In genomic region chr5:78983601-78984000, GRCh38 we compare ENCODE assay signal across 8 cellular contexts. TPM values are rescaled to one million over a fixed set of nuclear protein-coding genes. Genes with fewer than 3 reads are reported as not detected.
DNase-seq lines count a peak whose midpoint lies in the region; ATAC-seq and TF ChIP-seq lines count a peak whose summit lies in the region.

No MANE protein-coding gene starts in this region.

- no peaks in the 10 kb centered on the region for H3K27me3 ChIP-seq in cardiac muscle cell
- no peaks in the 10 kb centered on the region for H3K27me3 ChIP-seq in right lobe of liver

- H3K27me3 Mint-ChIP-seq in activated naive CD8-positive, alpha-beta T cell treated with anti-CD3 and anti-CD28 coated beads, Interleukin-2, amount 50 U/mL, for 24 hours = no peaks in the 10 kb centered on the region
- H3K27me3 Mint-ChIP-seq in type B pancreatic cell = peaks cover 4% of the 10 kb centered on the region

- H3K4me3 ChIP-seq in cardiac muscle cell (peak overlapping the region; percentile 84), right lobe of liver (peak overlapping the region; percentile 79 to 85 (median 82))

- 69% methylated on average over 5 of the region's 5 CpGs for WGBS in right lobe of liver (ENCODE audit: insufficient coverage, low coverage, low lambda C conversion rate, missing lambda C conversion rate)

- H3K4me1 ChIP-seq in cardiac muscle cell (ENCODE audit: low read depth) (peaks cover 11% of the 10 kb centered on the region), right lobe of liver (peaks cover 0 to 23% (median 10%) of the 10 kb centered on the region in 4 donors)

- H3K4me1 Mint-ChIP-seq in activated naive CD8-positive, alpha-beta T cell treated with anti-CD3 and anti-CD28 coated beads, Interleukin-2, amount 50 U/mL, for 24 hours = peaks cover 69% of the 10 kb centered on the region
- H3K4me1 Mint-ChIP-seq in type B pancreatic cell (ENCODE audit: unreplicated experiment) = peaks cover 27% of the 10 kb centered on the region

- TF ChIP-seq CTCF in cardiac muscle cell (IDR thresholded peaks at IDR 0.05; ENCODE audit: low read depth, low read length) (no peak), right lobe of liver (IDR thresholded peaks at IDR 0.05) (no peak), type B pancreatic cell (conservative IDR thresholded peaks at IDR 0.05) (no peak)

- no peaks in the 10 kb centered on the region for H3K9me3 Mint-ChIP-seq in activated naive CD8-positive, alpha-beta T cell treated with anti-CD3 and anti-CD28 coated beads, Interleukin-2, amount 50 U/mL, for 24 hours
- H3K9me3 Mint-ChIP-seq in type B pancreatic cell = no peaks in the 10 kb centered on the region

- H3K9me3 ChIP-seq in cardiac muscle cell (ENCODE audit: low read depth) (no peaks in the 10 kb centered on the region), right lobe of liver (no peaks in the 10 kb centered on the region)

- no peak for DNase-seq in cardiac muscle cell (ENCODE audit: low read depth in 1 of 2, low spot score in 1 of 2)
- no peak for DNase-seq in Right ventricle myocardium inferior (ENCODE audit: missing footprints)
- DNase-seq in activated naive CD8-positive, alpha-beta T cell treated with anti-CD3 and anti-CD28 coated beads, Interleukin-2, amount 50 U/mL, for 24 hours = no peak
- DNase-seq in right lobe of liver = no peak
- DNase-seq in type B pancreatic cell (ENCODE audit: extremely low spot score, unreplicated experiment) = no peak
- DNase-seq in stimulated activated CD8-positive, alpha-beta memory T cell treated with anti-CD3 and anti-CD28 coated beads, Interleukin-4, amount 100 ng/mL, for 48 hours = no peak
- no peak for DNase-seq in NCI-H524 (lab: John Stamatoyannopoulos, UW)

- ATAC-seq in Right ventricle myocardium inferior (no peak), right lobe of liver (no peak), GM18870 (IDR thresholded peaks at IDR 0.05; ENCODE audit: unreplicated experiment) (no peak)
- ATAC-seq in activated naive CD8-positive, alpha-beta T cell treated with anti-CD3 and anti-CD28 coated beads, Interleukin-2, amount 50 U/mL, for 24 hours = no peak

- intact Hi-C loops in Right ventricle myocardium inferior (cut with DNase I) (no loop called here), right lobe of liver (cut with DNase I) (no loop called here)

- H3K27ac Mint-ChIP-seq in activated naive CD8-positive, alpha-beta T cell treated with anti-CD3 and anti-CD28 coated beads, Interleukin-2, amount 50 U/mL, for 24 hours = peak overlapping the region; percentile 84
- H3K27ac Mint-ChIP-seq in type B pancreatic cell = peak overlapping the region; percentile 89

- H3K36me3 ChIP-seq in cardiac muscle cell (no peaks in the 10 kb centered on the region), right lobe of liver (no peaks in the 10 kb centered on the region)

- H3K27ac ChIP-seq in cardiac muscle cell = peak overlapping the region; percentile 95
- peak overlapping the region; percentile 95 to 98 (median 97) for H3K27ac ChIP-seq in right lobe of liver

- H3K4me3 Mint-ChIP-seq in activated naive CD8-positive, alpha-beta T cell treated with anti-CD3 and anti-CD28 coated beads, Interleukin-2, amount 50 U/mL, for 24 hours = peak overlapping the region; percentile 84
- peak overlapping the region; percentile 91 for H3K4me3 Mint-ChIP-seq in type B pancreatic cell

- no peak for TF ChIP-seq POLR2A in right lobe of liver (IDR thresholded peaks at IDR 0.05)

- H3K36me3 Mint-ChIP-seq in activated naive CD8-positive, alpha-beta T cell treated with anti-CD3 and anti-CD28 coated beads, Interleukin-2, amount 50 U/mL, for 24 hours (ENCODE audit: low read depth) = no peaks in the 10 kb centered on the region
- no peaks in the 10 kb centered on the region for H3K36me3 Mint-ChIP-seq in type B pancreatic cell

RNA-seq across cellular contexts. Expression of gene ARSB, which starts 1.5 kb away (rescaled TPM):
- total RNA-seq in cardiac muscle cell (25.5 and 32.0 TPM in 2 replicates), Right ventricle myocardium inferior (11.9 TPM), right lobe of liver (10 to 100 TPM in 1 of 6 experiments, 1 to 10 TPM in 5; 5.0 to 11.7 (median 8.7) TPM), type B pancreatic cell (ENCODE audit: low replicate concordance) (8.8 and 18.5 TPM in 2 replicates)
- polyA plus RNA-seq in cardiac muscle cell = 13.7 and 16.0 TPM in 2 replicates
